In genomic region chr3:69126999-69127398, GRCh38 we compare ENCODE assay signal across 19 cellular contexts. TPM values are rescaled to one million over a fixed set of nuclear protein-coding genes. Genes with fewer than 3 reads are reported as not detected.
DNase-seq lines count a peak whose midpoint lies in the region; ATAC-seq, FAIRE-seq and TF ChIP-seq lines count a peak whose summit lies in the region.
"Had no signal": no experiment of that assay in that cellular context is flagged by ENCODE, and none has a peak within 500 bp of the region (broad histone marks: within the 10 kb centered on the region; RNA-seq: fewer than 3 reads in every experiment).

No MANE protein-coding gene starts in this region.

- H3K4ac ChIP-seq in H1 (replicated peaks; ENCODE audit: insufficient read length, low read depth, low read length), result no peak overlapping the region

- H3K9me3 Mint-ChIP-seq in Calu3 (ENCODE audit: low read depth, unreplicated experiment), result no peaks in the 10 kb centered on the region
- H3K9me3 Mint-ChIP-seq: CD4-positive, alpha-beta memory T cell had no signal

- H3K27ac ChIP-seq in HEK293 (ENCODE audit: extremely low read depth, low read depth, low read length), result no peak overlapping the region
- H3K27ac ChIP-seq in H1 (ENCODE audit: low read depth, low read length), result no peak overlapping the region
- H3K27ac ChIP-seq in gastrocnemius medialis, result peak overlapping the region; percentile 48 to 95 (median 76)
- H3K27ac ChIP-seq in lower lobe of right lung, result no peak overlapping the region
- H3K27ac ChIP-seq: C4-2B had no signal

- H3K4me1 Mint-ChIP-seq in Calu3 (ENCODE audit: low read depth, unreplicated experiment), result peaks cover 1% of the 10 kb centered on the region
- H3K4me1 Mint-ChIP-seq: CD4-positive, alpha-beta memory T cell had no signal

- peak; percentile 7 for FAIRE-seq in H1 (lab: Jason Lieb, UNC)
- FAIRE-seq: A204.1, D721Med, G401.6, GM12892 had no signal

- no peak overlapping the region for H2BK20ac ChIP-seq in H1 (ENCODE audit: low read length)

- no peak for TF ChIP-seq POLR2A in H1 (IDR thresholded peaks at IDR 0.05; ENCODE audit: control extremely low read depth in 1 of 2, low read depth in 2 of 2, low read length in 2 of 2)
- TF ChIP-seq POLR2A in gastrocnemius medialis (IDR thresholded peaks at IDR 0.05), result no peak

- no peak overlapping the region for H2BK5ac ChIP-seq in H1 (ENCODE audit: low read depth, low read length)

- WGBS in H1 (ENCODE audit: extremely low coverage in 1 of 2, insufficient coverage in 1 of 2, insufficient read length in 1 of 2, insufficient replicate concordance in 2 of 2, low coverage in 1 of 2, low lambda C conversion rate in 2 of 2, missing lambda C conversion rate in 1 of 2), 2 experiments, result 100% methylated on average over 2 of the region's 2 CpGs; no CpG with 5 or more reads in 1 of the 2 experiments

- H3K23me2 ChIP-seq in H1 (ENCODE audit: low read depth, low read length), result no peaks in the 10 kb centered on the region; the same call in 1 of the 2 replicates

- no peak overlapping the region for H3K23ac ChIP-seq in H1 (ENCODE audit: insufficient read length)

- ATAC-seq in gastrocnemius medialis (peak in 1 of 2 donors; percentile 49), lower lobe of right lung (no peak), HG02588 (IDR thresholded peaks at IDR 0.05; ENCODE audit: unreplicated experiment) (no peak)

- no peaks in the 10 kb centered on the region for H3K36me3 ChIP-seq in HEK293 (ENCODE audit: control insufficient read depth in 2 of 2, insufficient read depth in 1 of 2, low read length in 2 of 2)
- no peaks in the 10 kb centered on the region for H3K36me3 ChIP-seq in H1 (ENCODE audit: control insufficient read depth in 2 of 4, insufficient read depth in 4 of 4, low read length in 3 of 4)
- no peaks in the 10 kb centered on the region for H3K36me3 ChIP-seq in gastrocnemius medialis
- H3K36me3 ChIP-seq in lower lobe of right lung, result no peaks in the 10 kb centered on the region
- H3K36me3 ChIP-seq: BE2C had no signal

- H3K4me2 ChIP-seq in H1 (ENCODE audit: insufficient read depth in 1 of 2, low read depth in 2 of 2, low read length in 2 of 2), result no peak overlapping the region

- no peak overlapping the region for H3K18ac ChIP-seq in H1 (ENCODE audit: extremely low read depth, low read length)

- H2BK12ac ChIP-seq in H1 (ENCODE audit: low read depth, low read length), result no peak overlapping the region

- H3K4me3 ChIP-seq in HEK293 (ENCODE audit: low read depth, low read length), result no peak overlapping the region
- no peak overlapping the region for H3K4me3 ChIP-seq in H1 (ENCODE audit: extremely low read depth in 1 of 4, insufficient read depth in 2 of 4, low read depth in 3 of 4, low read length in 4 of 4)
- no peak overlapping the region for H3K4me3 ChIP-seq in gastrocnemius medialis
- H3K4me3 ChIP-seq in lower lobe of right lung, result no peak overlapping the region

- H3K27ac Mint-ChIP-seq in Calu3 (ENCODE audit: unreplicated experiment), result peak overlapping the region; percentile 9
- H3K27ac Mint-ChIP-seq: CD4-positive, alpha-beta memory T cell had no signal

- BruUV-seq in Calu3 (replicated peaks; lab: Mats Ljungman, UMichigan), result no TSS peak

- no peaks in the 10 kb centered on the region for H4K20me1 ChIP-seq in H1 (replicated peaks in 1 of 2; ENCODE audit: control insufficient read depth in 1 of 2, insufficient read depth in 2 of 2, low read length in 2 of 2)

- TF ChIP-seq RAD21 in H1 (IDR thresholded peaks at IDR 0.05 in 1 of 2, conservative IDR thresholded peaks at IDR 0.05 in 1 of 2; ENCODE audit: low read depth in 2 of 2, low read length in 2 of 2), result no peak

- no peak overlapping the region for H2BK120ac ChIP-seq in H1 (replicated peaks; ENCODE audit: low read depth, low read length)

- intact Hi-C loops in Calu3 (cut with micrococcal nuclease; ENCODE audit: unreplicated experiment) (no loop called here), gastrocnemius medialis (cut with DNase I; ENCODE audit: low total_unique reads) (loop anchor here (10.0 kb wide), 3 partner anchors 658 to 1938 kb away; no protein-coding TSS in a partner anchor), lower lobe of right lung (cut with DNase I) (no loop called here)

- no peak for DNase-seq in Calu3
- DNase-seq in H1 (ENCODE audit: low read depth in 1 of 2, low spot score in 2 of 2), result no peak
- DNase-seq in gastrocnemius medialis, result peak in 1 of 2 donors; percentile 59
- DNase-seq in AG08395 (ENCODE audit: low spot score), result no peak
- DNase-seq in lower lobe of right lung, result no peak
- DNase-seq: BE2C; CD4-positive, alpha-beta memory T cell; DMS153; DMS79 treated with DMSO at 0.1 percent for 48 hours; EL; HCEC 1CT had no signal

- H4K91ac ChIP-seq in H1 (replicated peaks; ENCODE audit: insufficient read length, low read length), result no peak overlapping the region

- H2AFZ ChIP-seq in H1 (ENCODE audit: low read length), result no peak overlapping the region

- no peak overlapping the region for H2AK5ac ChIP-seq in H1 (ENCODE audit: low read depth, low read length)

- H3K27me3 ChIP-seq in H1 (replicated peaks in 1 of 4; ENCODE audit: control insufficient read depth in 3 of 4, extremely low read depth in 1 of 4, insufficient read depth in 3 of 4, low read length in 3 of 4) (no peaks in the 10 kb centered on the region), gastrocnemius medialis (no peaks in the 10 kb centered on the region), lower lobe of right lung (ENCODE audit: low read depth) (no peaks in the 10 kb centered on the region)
- H3K27me3 ChIP-seq: BE2C had no signal

- no peaks in the 10 kb centered on the region for H3K79me2 ChIP-seq in H1 (ENCODE audit: control insufficient read depth in 1 of 2, insufficient read depth in 2 of 2, low read length in 2 of 2)

- no peak overlapping the region for H4K5ac ChIP-seq in H1 (ENCODE audit: insufficient read length, low read depth, low read length)

- H3K4me1 ChIP-seq in HEK293 (ENCODE audit: control insufficient read depth, insufficient read depth, low read length) (no peaks in the 10 kb centered on the region), H1 (replicated peaks in 1 of 4; ENCODE audit: control insufficient read depth in 3 of 4, insufficient read depth in 4 of 4, low read length in 3 of 4) (no peaks in the 10 kb centered on the region), gastrocnemius medialis (peaks cover 41 to 50% of the 10 kb centered on the region in 2 donors), lower lobe of right lung (no peaks in the 10 kb centered on the region)
- H3K4me1 ChIP-seq: BE2C had no signal

- H2BK15ac ChIP-seq in H1 (ENCODE audit: low read length), result no peak overlapping the region

- no peak for TF ChIP-seq EP300 in H1 (IDR thresholded peaks at IDR 0.05; ENCODE audit: borderline replicate concordance in 1 of 2, low read depth in 2 of 2, low read length in 2 of 2)

- H3K9me3 ChIP-seq in HEK293 (ENCODE audit: control insufficient read depth, insufficient read depth, low read depth, low read length) (no peaks in the 10 kb centered on the region), H1 (ENCODE audit: insufficient read depth in 2 of 2, low read depth in 1 of 2, low read length in 1 of 2) (no peaks in the 10 kb centered on the region), gastrocnemius medialis (no peaks in the 10 kb centered on the region), lower lobe of right lung (no peaks in the 10 kb centered on the region)
- H3K9me3 ChIP-seq: BE2C had no signal

- no peak overlapping the region for H4K8ac ChIP-seq in H1 (ENCODE audit: extremely low read depth, insufficient read depth, low read length)

- H3K14ac ChIP-seq in H1 (ENCODE audit: insufficient read length), result no peak overlapping the region

- H3K79me1 ChIP-seq in H1 (ENCODE audit: low read depth, low read length), result no peaks in the 10 kb centered on the region

- CTCF ChIA-PET in Calu3 (lab: Charles Lee) (no interaction called here), HEK293 (lab: Yijun Ruan, JAX) (interaction anchor here (1.9 to 3.3 kb wide), 2 partner anchors 34 to 179 kb away, joined by 6 to 12 read pairs; no protein-coding TSS in a partner anchor), H1 (lab: Charles Lee; ENCODE audit: partially characterized antibody) (interaction anchor here (0.6 to 3.6 kb wide), 6 partner anchors 22 to 184 kb away, joined by 3 to 21 read pairs (median 4); no protein-coding TSS in a partner anchor)

- H3K4me3 Mint-ChIP-seq in Calu3 (ENCODE audit: low read depth, unreplicated experiment), result no peak overlapping the region
- H3K4me3 Mint-ChIP-seq: CD4-positive, alpha-beta memory T cell had no signal

- H3K56ac ChIP-seq in H1 (replicated peaks; ENCODE audit: insufficient read length, low read depth, low read length), result no peak overlapping the region

- TF ChIP-seq CTCF in Calu3 (IDR thresholded peaks at IDR 0.05; ENCODE audit: unreplicated experiment), result no peak
- TF ChIP-seq CTCF in HEK293 (tag by site-specific recombination; IDR thresholded peaks at IDR 0.05), result no peak
- TF ChIP-seq CTCF in H1 (IDR thresholded peaks at IDR 0.05; ENCODE audit: control extremely low read depth in 1 of 3, insufficient read depth in 1 of 3, low read depth in 1 of 3, low read length in 3 of 3), result no peak
- TF ChIP-seq CTCF in gastrocnemius medialis (IDR thresholded peaks at IDR 0.05 in 4 of 5, conservative IDR thresholded peaks at IDR 0.05 in 1 of 5), result no peak
- TF ChIP-seq CTCF in lower lobe of right lung (IDR thresholded peaks at IDR 0.05), result no peak

- H3K9ac ChIP-seq in H1 (replicated peaks in 1 of 4; ENCODE audit: extremely low read depth in 1 of 4, low read depth in 3 of 4, low read length in 3 of 4), result no peak overlapping the region

- no peaks in the 10 kb centered on the region for H3K27me3 Mint-ChIP-seq in Calu3 (ENCODE audit: unreplicated experiment)
- H3K27me3 Mint-ChIP-seq: CD4-positive, alpha-beta memory T cell had no signal

- in situ Hi-C loops in gastrocnemius medialis (cut with MboI; ENCODE audit: low sequenced_read_pairs in 4 of 4), result no loop called here

- no peaks in the 10 kb centered on the region for H3K36me3 Mint-ChIP-seq in Calu3 (ENCODE audit: insufficient read depth, unreplicated experiment)
- H3K36me3 Mint-ChIP-seq: CD4-positive, alpha-beta memory T cell had no signal

- POLR2A ChIA-PET in HEK293 (lab: Yijun Ruan, JAX) (no interaction called here), H1 (lab: Charles Lee; ENCODE audit: partially characterized antibody) (interaction anchor here (0.7 kb wide), 1 partner anchor 12 kb away, joined by 3 read pairs; no protein-coding TSS in a partner anchor)

RNA-seq across cellular contexts. Expression of gene LMOD3, which starts 4.6 kb away (rescaled TPM):
- total RNA-seq in Calu3 (2022), result not detected in 2 replicates
- total RNA-seq in H1 (2021; fragmentation: NEBNext Ultra II Directional; extraction: Animal tissue kit (Norgen Biotek cat#: 25700)), result not detected in 2 replicates
- not detected in 2 replicates for polyA plus RNA-seq in H1 (2011; rRNA removed)
- not detected for polyA plus RNA-seq in H1 (2011; cell fraction: cytosol; rRNA removed)
- not detected for polyA plus RNA-seq in H1 (2011; cell fraction: nucleus; rRNA removed)
- not detected in 4 replicates for polyA plus RNA-seq in H1 (2012, experiment 1 of 2)
- polyA plus RNA-seq in H1 (2012, experiment 2 of 2), result not detected
- polyA plus RNA-seq in H1 (2013, experiment 1 of 2), result not detected
- not detected for polyA plus RNA-seq in H1 (2013, experiment 2 of 2)
- not detected in 2 replicates for polyA minus RNA-seq in H1 (2011; rRNA and poly(A)+ RNA removed)
- polyA minus RNA-seq in H1 (2011; cell fraction: cytosol; rRNA and poly(A)+ RNA removed), result not detected
- not detected for polyA minus RNA-seq in H1 (2011; cell fraction: nucleus; rRNA and poly(A)+ RNA removed)
- 100 to 1,000 TPM in 3 of 4 donors, 10 to 100 TPM in 1; 31.0 to 194 (median 113) TPM for total RNA-seq in gastrocnemius medialis
- total RNA-seq in lower lobe of right lung, result 0.12 TPM
- total RNA-seq: CD4-positive, alpha-beta memory T cell; H4 had no signal

RNA-seq across cellular contexts. Expression of gene ARL6IP5, which starts 42.3 kb away (rescaled TPM):
- total RNA-seq in Calu3 (2022) (65.5 and 76.9 TPM in 2 replicates), gastrocnemius medialis (100 to 1,000 TPM; 108 to 181 (median 145) TPM), lower lobe of right lung (138 TPM)
- total RNA-seq in H1 (2021; fragmentation: NEBNext Ultra II Directional; extraction: Animal tissue kit (Norgen Biotek cat#: 25700)), result 30.1 and 31.0 TPM in 2 replicates
- 24.9 and 32.0 TPM in 2 replicates for polyA plus RNA-seq in H1 (2011; rRNA removed)
- polyA plus RNA-seq in H1 (2011; cell fraction: cytosol; rRNA removed), result 25.9 TPM
- 34.1 TPM for polyA plus RNA-seq in H1 (2011; cell fraction: nucleus; rRNA removed)
- polyA plus RNA-seq in H1 (2012, experiment 1 of 2), result 23.5 to 30.3 TPM (median 27.3 TPM) in 4 replicates
- polyA plus RNA-seq in H1 (2012, experiment 2 of 2), result 3.8 TPM
- polyA plus RNA-seq in H1 (2013, experiment 1 of 2), result 57.4 TPM
- polyA plus RNA-seq in H1 (2013, experiment 2 of 2), result 63.4 TPM
- 25.2 and 34.4 TPM in 2 replicates for polyA minus RNA-seq in H1 (2011; rRNA and poly(A)+ RNA removed)
- 24.1 TPM for polyA minus RNA-seq in H1 (2011; cell fraction: cytosol; rRNA and poly(A)+ RNA removed)
- 16.7 TPM for polyA minus RNA-seq in H1 (2011; cell fraction: nucleus; rRNA and poly(A)+ RNA removed)

RNA-seq across cellular contexts. Expression of gene UBA3, which starts 46.8 kb away (rescaled TPM):
- total RNA-seq in Calu3 (2022), result 55.9 and 64.2 TPM in 2 replicates
- 76.0 and 97.8 TPM in 2 replicates for total RNA-seq in H1 (2021; fragmentation: NEBNext Ultra II Directional; extraction: Animal tissue kit (Norgen Biotek cat#: 25700))
- polyA plus RNA-seq in H1 (2011; rRNA removed), result 23.3 and 40.8 TPM in 2 replicates
- polyA plus RNA-seq in H1 (2011; cell fraction: cytosol; rRNA removed), result 49.7 TPM
- 17.6 TPM for polyA plus RNA-seq in H1 (2011; cell fraction: nucleus; rRNA removed)
- polyA plus RNA-seq in H1 (2012, experiment 1 of 2), result 40.4 to 57.2 TPM (median 49.3 TPM) in 4 replicates
- polyA plus RNA-seq in H1 (2012, experiment 2 of 2), result 5.7 TPM
- polyA plus RNA-seq in H1 (2013, experiment 1 of 2), result 49.6 TPM
- 47.6 TPM for polyA plus RNA-seq in H1 (2013, experiment 2 of 2)
- polyA minus RNA-seq in H1 (2011; rRNA and poly(A)+ RNA removed), result 27.6 and 43.6 TPM in 2 replicates
- polyA minus RNA-seq in H1 (2011; cell fraction: cytosol; rRNA and poly(A)+ RNA removed), result 41.0 TPM
- 32.4 TPM for polyA minus RNA-seq in H1 (2011; cell fraction: nucleus; rRNA and poly(A)+ RNA removed)
- 10 to 100 TPM; 29.3 to 42.2 (median 36.0) TPM for total RNA-seq in gastrocnemius medialis
- total RNA-seq in lower lobe of right lung, result 48.3 TPM

Comparison
In these comparisons a context has a peak if more than half of its experiments do, and no peak if none do; other contexts are left out.
1. H3K27ac ChIP-seq: peak in gastrocnemius medialis (4 of 4); none in HEK293 (single experiment), H1 (single experiment) and lower lobe of right lung (single experiment).
2. RNA of gene LMOD3, which starts 4.6 kb away (total RNA-seq): 31.0 to 194 TPM in gastrocnemius medialis; 0.12 TPM in lower lobe of right lung (single experiment), not detected in Calu3 and not detected in H1; every median in the first group is over 10 times any median in the second.